Comparison of ENCODE assay signal across 1 cellular context in genomic region chr14:31935406-31935805, GRCh38.
TF ChIP-seq lines count a peak whose summit lies in the region.

No MANE protein-coding gene starts in this region.

TF ChIP-seq in HepG2, 621 proteins besides CTCF, POLR2A, EP300 and RAD21 (continued from another document and continues in another):
- TF ChIP-seq ARID4A (CRISPR knock-in tag; IDR thresholded peaks at IDR 0.05; ENCODE audit: borderline replicate concordance) (no peak), NR2F1 (CRISPR knock-in tag; IDR thresholded peaks at IDR 0.05) (0 out of 4 replicates have a peak, but pooled peaks of 1 of the 2 experiments have one; percentile 15), GPBP1L1 (CRISPR knock-in tag; IDR thresholded peaks at IDR 0.05) (no peak), GZF1 (CRISPR knock-in tag; IDR thresholded peaks at IDR 0.05) (no peak), HNF1A (IDR thresholded peaks at IDR 0.05; ENCODE audit: low read depth) (no peak), HNF1A (CRISPR knock-in tag; IDR thresholded peaks at IDR 0.05; ENCODE audit: borderline replicate concordance) (0 out of 2 replicates have a peak, but pooled peaks have one; percentile 27), AFF4 (CRISPR knock-in tag; IDR thresholded peaks at IDR 0.05) (no peak), ZNF253 (CRISPR knock-in tag; IDR thresholded peaks at IDR 0.05; ENCODE audit: borderline replicate concordance) (no peak), SKIL (CRISPR knock-in tag; IDR thresholded peaks at IDR 0.05; ENCODE audit: borderline replicate concordance) (no peak), RFX1 (IDR thresholded peaks at IDR 0.05) (no peak), YEATS2 (CRISPR knock-in tag; IDR thresholded peaks at IDR 0.05; ENCODE audit: borderline replicate concordance) (no peak), SALL1 (CRISPR knock-in tag; IDR thresholded peaks at IDR 0.05) (no peak), ESRRA (CRISPR knock-in tag; IDR thresholded peaks at IDR 0.05; ENCODE audit: low read depth) (no peak), HOXA7 (CRISPR knock-in tag; IDR thresholded peaks at IDR 0.05) (no peak), PPARG (CRISPR knock-in tag; conservative IDR thresholded peaks at IDR 0.05) (no peak; the same call in 1 of the 2 replicates), ZNF280D (CRISPR knock-in tag; IDR thresholded peaks at IDR 0.05) (no peak), MEIS2 (CRISPR knock-in tag; IDR thresholded peaks at IDR 0.05) (no peak), JUN (CRISPR knock-in tag; IDR thresholded peaks at IDR 0.05) (no peak), ZBTB49 (CRISPR knock-in tag; IDR thresholded peaks at IDR 0.05; ENCODE audit: borderline replicate concordance) (no peak), GRHL1 (CRISPR knock-in tag; conservative IDR thresholded peaks at IDR 0.05) (no peak), CAMTA2 (CRISPR knock-in tag; IDR thresholded peaks at IDR 0.05; ENCODE audit: borderline replicate concordance) (no peak), NKX3-1 (CRISPR knock-in tag; IDR thresholded peaks at IDR 0.05) (no peak), THAP7 (CRISPR knock-in tag; IDR thresholded peaks at IDR 0.05) (no peak), HINFP (CRISPR knock-in tag; IDR thresholded peaks at IDR 0.05; ENCODE audit: low read depth) (no peak), SNRNP70 (IDR thresholded peaks at IDR 0.05; ENCODE audit: low read depth, low read length) (no peak), RELA (CRISPR knock-in tag; IDR thresholded peaks at IDR 0.05) (no peak)
